Comparison of ENCODE assay signal across 31 cellular contexts in the genomic region with DNA sequence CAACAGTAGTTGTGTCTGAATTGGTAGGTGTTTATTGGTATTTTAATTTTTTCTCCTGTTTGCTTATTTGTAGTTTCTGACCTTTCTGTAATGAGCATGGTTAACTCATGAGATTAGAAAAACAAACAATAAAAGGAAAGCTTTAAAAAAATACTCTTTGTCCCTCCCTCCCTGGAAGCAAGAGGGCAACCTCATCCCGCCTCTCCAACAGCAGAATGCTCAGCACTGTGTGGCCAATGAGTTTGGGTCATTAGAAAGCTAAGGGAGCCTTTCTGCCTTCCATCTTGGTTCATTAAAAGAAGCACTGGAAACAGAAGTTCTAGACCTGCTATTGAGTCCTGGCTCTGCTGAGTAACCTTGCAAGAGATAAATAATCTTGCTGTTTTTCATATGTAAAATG. TPM values are rescaled to one million over a fixed set of nuclear protein-coding genes. Genes with fewer than 3 reads are reported as not detected.
DNase-seq lines count a peak whose midpoint lies in the region; ATAC-seq and TF ChIP-seq lines count a peak whose summit lies in the region.
"Had no signal": no experiment of that assay in that cellular context is flagged by ENCODE, and none has a peak within 500 bp of the region (broad histone marks: within the 10 kb centered on the region; RNA-seq: fewer than 3 reads in every experiment).

No MANE protein-coding gene starts in this region.

- H3K4me1 Mint-ChIP-seq in H9 = no peaks in the 10 kb centered on the region
- H3K4me1 Mint-ChIP-seq: activated naive CD8-positive, alpha-beta T cell treated with anti-CD3 and anti-CD28 coated beads for 36 hours; neural crest cell; stimulated activated naive B cell treated with anti-CD40 and anti-IgM and Interleukin-4, amounts not matched to agents 10 μg/mL and 1 μg/mL and 100 μg/mL, for 72 hours had no signal

- no peak overlapping the region for H2BK5ac ChIP-seq in H9 (ENCODE audit: insufficient read length, low read length)

- WGBS in H9 (ENCODE audit: extremely low coverage, insufficient read length, low lambda C conversion rate) = no CpG with 5 or more reads among the region's 1 CpG

- H2BK12ac ChIP-seq in H9 (ENCODE audit: insufficient read length, low read depth, low read length) = no peak overlapping the region

- H3K36me3 Mint-ChIP-seq in H9 (ENCODE audit: insufficient read depth in 1 of 3, low read depth in 3 of 3) = no peaks in the 10 kb centered on the region
- H3K36me3 Mint-ChIP-seq: activated CD8-positive, alpha-beta memory T cell treated with anti-CD3 and anti-CD28 coated beads, Interleukin-2, amount 10 ng/mL, durations not matched to agents 7 days and 5 days; activated naive CD8-positive, alpha-beta T cell treated with anti-CD3 and anti-CD28 coated beads for 36 hours; stimulated activated naive B cell treated with anti-CD40 and anti-IgM and Interleukin-4, amounts not matched to agents 10 μg/mL and 1 μg/mL and 100 μg/mL, for 72 hours had no signal

- H2AK5ac ChIP-seq in H9 (ENCODE audit: insufficient read length, low read length) = no peak overlapping the region

- H4K5ac ChIP-seq in H9 (ENCODE audit: insufficient read length, low read depth, low read length) = no peak overlapping the region

- in situ Hi-C loops in SK-MEL-5 (cut with HindIII; ENCODE audit: low pct_unique_long_range_greater_than_20kb, low sequenced_read_pairs) = no loop called here

- no peak for ATAC-seq in lower lobe of right lung
- ATAC-seq: activated CD8-positive, alpha-beta memory T cell treated with anti-CD3 and anti-CD28 coated beads, Interleukin-2, amount 10 ng/mL, durations not matched to agents 7 days and 5 days; activated T-cell treated with anti-CD3 and anti-CD28 coated beads, Interleukin-2, amount 50 U/mL, for 4 hours; left colon; pancreas; stimulated activated naive B cell treated with anti-CD40 and anti-IgM and Interleukin-4, amounts not matched to agents 10 μg/mL and 1 μg/mL and 100 μg/mL, for 72 hours; upper lobe of right lung had no signal

- H3K14ac ChIP-seq in H9 (ENCODE audit: insufficient read depth, low read length) = no peak overlapping the region

- TF ChIP-seq CTCF in 22Rv1 (IDR thresholded peaks at IDR 0.05) = peak; percentile 36; the same call in 1 of the 2 replicates
- TF ChIP-seq CTCF in H9 (conservative IDR thresholded peaks at IDR 0.05) = peak; percentile 44; the same call in 2 of the 3 replicates
- TF ChIP-seq CTCF in lower lobe of right lung (IDR thresholded peaks at IDR 0.05) = no peak

- no peaks in the 10 kb centered on the region for H3K79me1 ChIP-seq in H9 (ENCODE audit: insufficient read depth, low read depth, low read length, poor library complexity, severe bottlenecking)

- H3K23ac ChIP-seq in H9 (ENCODE audit: insufficient read length, low read depth, low read length) = no peak overlapping the region

- no peak overlapping the region for H3K9ac ChIP-seq in H9 (ENCODE audit: extremely low read depth, insufficient read length, low read length)

- H4K20me1 ChIP-seq in H9 (ENCODE audit: control insufficient read depth, insufficient read depth, insufficient read length) = no peaks in the 10 kb centered on the region

- H3K27ac Mint-ChIP-seq in H9 = no peak overlapping the region
- H3K27ac Mint-ChIP-seq: activated CD8-positive, alpha-beta memory T cell treated with anti-CD3 and anti-CD28 coated beads, Interleukin-2, amount 10 ng/mL, durations not matched to agents 7 days and 5 days; activated naive CD8-positive, alpha-beta T cell treated with anti-CD3 and anti-CD28 coated beads for 36 hours; HFFc6; stimulated activated naive B cell treated with anti-CD40 and anti-IgM and Interleukin-4, amounts not matched to agents 10 μg/mL and 1 μg/mL and 100 μg/mL, for 72 hours had no signal

- no peak overlapping the region for H2BK20ac ChIP-seq in H9 (ENCODE audit: low read depth, low read length, poor library complexity, severe bottlenecking)

- H3K27ac ChIP-seq in 22Rv1 (no peak overlapping the region), H9 (ENCODE audit: insufficient read length, low read depth, low read length) (no peak overlapping the region), lower lobe of right lung (no peak overlapping the region)
- H3K27ac ChIP-seq: pancreas, SJCRH30, skin epidermis, upper lobe of right lung had no signal

- no peaks in the 10 kb centered on the region for H3K36me3 ChIP-seq in lower lobe of right lung
- H3K36me3 ChIP-seq: BE2C, pancreas, SJCRH30, upper lobe of right lung had no signal

- H4K8ac ChIP-seq in H9 (replicated peaks; ENCODE audit: insufficient read length, low read depth, low read length) = no peak overlapping the region

- no peaks in the 10 kb centered on the region for H3K9me3 Mint-ChIP-seq in H9
- H3K9me3 Mint-ChIP-seq: activated naive CD8-positive, alpha-beta T cell treated with anti-CD3 and anti-CD28 coated beads for 36 hours; activated T-cell treated with anti-CD3 and anti-CD28 coated beads, Interleukin-2, amount 50 U/mL, for 4 hours; HFFc6; neural crest cell; stimulated activated naive B cell treated with anti-CD40 and anti-IgM and Interleukin-4, amounts not matched to agents 10 μg/mL and 1 μg/mL and 100 μg/mL, for 72 hours had no signal

- H3K18ac ChIP-seq in H9 (ENCODE audit: insufficient read length, low read depth, low read length) = no peak overlapping the region

- H3K27me3 Mint-ChIP-seq in H9 (ENCODE audit: low read depth) = no peaks in the 10 kb centered on the region; the same call in 1 of the 2 replicates

- no peaks in the 10 kb centered on the region for H3K79me2 ChIP-seq in H9 (ENCODE audit: insufficient read depth, low read length)

- H3K4me3 Mint-ChIP-seq in H9 = no peak overlapping the region
- H3K4me3 Mint-ChIP-seq: activated CD8-positive, alpha-beta memory T cell treated with anti-CD3 and anti-CD28 coated beads, Interleukin-2, amount 10 ng/mL, durations not matched to agents 7 days and 5 days; activated naive CD8-positive, alpha-beta T cell treated with anti-CD3 and anti-CD28 coated beads for 36 hours; activated T-cell treated with anti-CD3 and anti-CD28 coated beads, Interleukin-2, amount 50 U/mL, for 4 hours; HFFc6; neural crest cell; stimulated activated naive B cell treated with anti-CD40 and anti-IgM and Interleukin-4, amounts not matched to agents 10 μg/mL and 1 μg/mL and 100 μg/mL, for 72 hours had no signal

- H3K27me3 ChIP-seq in H9 (ENCODE audit: insufficient read depth, low read length) = no peaks in the 10 kb centered on the region
- no peaks in the 10 kb centered on the region for H3K27me3 ChIP-seq in lower lobe of right lung (ENCODE audit: low read depth)
- H3K27me3 ChIP-seq: BE2C, SJCRH30, upper lobe of right lung had no signal

- H3K56ac ChIP-seq in H9 (ENCODE audit: insufficient read length, low read depth, low read length) = no peak overlapping the region

- no peak overlapping the region for H3K4me3 ChIP-seq in lower lobe of right lung
- H3K4me3 ChIP-seq: pancreas, SJCRH30, skin epidermis, upper lobe of right lung had no signal

- DNase-seq in H9 (peak; percentile 31), SK-MEL-5 (ENCODE audit: low read depth, low spot score) (peak; percentile 11), iPS-NIHi7 (ENCODE audit: extremely low spot score) (peak; percentile 45), SHP77 (lab: John Stamatoyannopoulos, UW) (no peak), lower lobe of right lung (no peak), UCSD-AML1 (lab: John Stamatoyannopoulos, UW; ENCODE audit: unreplicated experiment) (no peak), A172 (ENCODE audit: low spot score) (no peak)
- DNase-seq: ACHN; activated CD4-positive, CD25-positive, alpha-beta regulatory T cell; activated CD8-positive, alpha-beta memory T cell treated with anti-CD3 and anti-CD28 coated beads, Interleukin-2, amount 10 ng/mL, durations not matched to agents 7 days and 5 days; activated gamma-delta T cell; activated naive CD8-positive, alpha-beta T cell treated with anti-CD3 and anti-CD28 coated beads for 36 hours; activated T-cell treated with anti-CD3 and anti-CD28 coated beads, Interleukin-2, amount 50 U/mL, for 4 hours; anterior cingulate cortex; BE2C; HFFc6; KG1; left colon; mesenchymal stem cell; NCI-H1436; NCI-H2081 treated with DMSO at 0.1 percent for 48 hours; NCI-H345; NCI-H69; pancreas; retina; stimulated activated naive B cell treated with anti-CD40 and anti-IgM and Interleukin-4, amounts not matched to agents 10 μg/mL and 1 μg/mL and 100 μg/mL, for 72 hours; upper lobe of right lung had no signal

- no peak overlapping the region for H2AFZ ChIP-seq in H9 (ENCODE audit: low read length)

- H3T11ph ChIP-seq in H9 (ENCODE audit: low read length) = no peak overlapping the region

- no peak overlapping the region for H2BK15ac ChIP-seq in H9 (ENCODE audit: low read depth, low read length)

- no peaks in the 10 kb centered on the region for H3K23me2 ChIP-seq in H9 (ENCODE audit: insufficient read length, low read depth, low read length, poor library complexity, severe bottlenecking)

- intact Hi-C loops in lower lobe of right lung (cut with DNase I) = no loop called here

- no peak overlapping the region for H3K4ac ChIP-seq in H9 (ENCODE audit: low read depth, low read length)

- no peak overlapping the region for H3K4me2 ChIP-seq in H9 (ENCODE audit: insufficient read depth, insufficient read length, low read length)

- H3K4me1 ChIP-seq in H9 (ENCODE audit: insufficient read depth, low read length) = no peaks in the 10 kb centered on the region
- H3K4me1 ChIP-seq in lower lobe of right lung = no peaks in the 10 kb centered on the region
- H3K4me1 ChIP-seq: BE2C, pancreas, SJCRH30, upper lobe of right lung had no signal

- H2BK120ac ChIP-seq in H9 (ENCODE audit: low read depth, low read length, poor library complexity, severe bottlenecking) = no peak overlapping the region

- H4K91ac ChIP-seq in H9 (ENCODE audit: insufficient read length, low read depth, low read length) = no peak overlapping the region

- H3K9me3 ChIP-seq in H9 (ENCODE audit: control insufficient read depth, low read depth, low read length) (no peaks in the 10 kb centered on the region), lower lobe of right lung (no peaks in the 10 kb centered on the region)
- H3K9me3 ChIP-seq: BE2C, pancreas, SJCRH30, upper lobe of right lung had no signal

RNA-seq across cellular contexts. Expression of a gene that starts 33.9 kb away (rescaled TPM):
- total RNA-seq in H9 (2021) (0.07 and 0.09 TPM in 2 replicates), lower lobe of right lung (not detected)
- total RNA-seq in SK-MEL-5 (2014; rRNA removed; shearing (Covaris generic)) = not detected in 2 replicates
- not detected in 2 replicates for polyA plus RNA-seq in SK-MEL-5 (2015; cell fraction: cytosol; rRNA removed)
- not detected in 2 replicates for polyA plus RNA-seq in SK-MEL-5 (2015; cell fraction: nucleus; rRNA removed)
- total RNA-seq in A172 (2014; rRNA removed; shearing (Covaris generic)) = not detected in 2 replicates
- total RNA-seq: activated CD8-positive, alpha-beta memory T cell treated with anti-CD3 and anti-CD28 coated beads, Interleukin-2, amount 10 ng/mL, durations not matched to agents 7 days and 5 days; activated naive CD8-positive, alpha-beta T cell treated with anti-CD3 and anti-CD28 coated beads for 36 hours; activated T-cell treated with anti-CD3 and anti-CD28 coated beads, Interleukin-2, amount 50 U/mL, for 4 hours; HFFc6; left colon; neural crest cell; SJCRH30; upper lobe of right lung had no signal
- polyA plus RNA-seq: pancreas had no signal

RNA-seq across cellular contexts. Expression of a gene that starts 34.1 kb away (rescaled TPM):
- total RNA-seq in H9 (2021) (not detected in 2 replicates), lower lobe of right lung (not detected)
- total RNA-seq in SK-MEL-5 (2014; rRNA removed; shearing (Covaris generic)) = not detected in 2 replicates
- polyA plus RNA-seq in SK-MEL-5 (2015; cell fraction: cytosol; rRNA removed) = not detected in 2 replicates
- polyA plus RNA-seq in SK-MEL-5 (2015; cell fraction: nucleus; rRNA removed) = not detected in 2 replicates
- not detected in 2 replicates for total RNA-seq in A172 (2014; rRNA removed; shearing (Covaris generic))
- total RNA-seq: activated CD8-positive, alpha-beta memory T cell treated with anti-CD3 and anti-CD28 coated beads, Interleukin-2, amount 10 ng/mL, durations not matched to agents 7 days and 5 days; activated naive CD8-positive, alpha-beta T cell treated with anti-CD3 and anti-CD28 coated beads for 36 hours; activated T-cell treated with anti-CD3 and anti-CD28 coated beads, Interleukin-2, amount 50 U/mL, for 4 hours; HFFc6; left colon; neural crest cell; SJCRH30; upper lobe of right lung had no signal

Comparison
In these comparisons a context has a peak if more than half of its experiments do, and no peak if none do; other contexts are left out.
1. DNase-seq: peak in H9 (single experiment), SK-MEL-5 (single experiment) and iPS-NIHi7 (single experiment); none in SHP77 (0 of 2), lower lobe of right lung (single experiment), UCSD-AML1 (single experiment) and A172 (single experiment).